In the genomic region with DNA sequence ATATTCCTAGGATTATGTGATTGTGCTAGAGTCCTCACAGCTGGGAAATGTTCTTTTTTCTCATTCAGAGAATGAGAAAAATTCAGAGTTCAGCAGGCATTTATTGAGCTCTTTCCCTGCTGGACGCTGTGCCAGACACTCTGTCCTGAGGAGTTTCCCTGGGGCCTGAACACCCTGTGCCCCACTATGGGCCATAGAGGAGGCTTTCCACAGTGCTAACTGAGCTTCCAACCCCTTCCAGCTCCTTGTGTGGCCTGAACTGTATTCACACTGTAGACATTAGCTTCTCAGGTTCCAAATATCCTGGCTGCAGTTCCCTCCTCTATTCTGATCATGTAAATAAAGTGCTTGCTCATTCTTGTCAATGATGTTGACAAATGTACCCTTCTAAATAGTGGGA, we compare ENCODE assay signal across 13 cellular contexts. TPM values are rescaled to one million over a fixed set of nuclear protein-coding genes. Genes with fewer than 3 reads are reported as not detected.
A peak's percentile ranks its signal among the peaks of the same experiment; 100 is the strongest.
DNase-seq lines count a peak whose midpoint lies in the region; ATAC-seq and TF ChIP-seq lines count a peak whose summit lies in the region.
"Had no signal": no experiment of that assay in that cellular context is flagged by ENCODE, and none has a peak within 500 bp of the region (broad histone marks: within the 10 kb centered on the region; RNA-seq: fewer than 3 reads in every experiment).

No MANE protein-coding gene starts in this region.

- H3K27me3 ChIP-seq in adrenal gland (no peaks in the 10 kb centered on the region), right lobe of liver (no peaks in the 10 kb centered on the region), thoracic aorta (replicated peaks; ENCODE audit: insufficient read depth) (no peaks in the 10 kb centered on the region)

- H3K9me3 ChIP-seq in adrenal gland (replicated peaks in 1 of 3), result no peaks in the 10 kb centered on the region
- H3K9me3 ChIP-seq in right lobe of liver, result no peaks in the 10 kb centered on the region
- no peaks in the 10 kb centered on the region for H3K9me3 ChIP-seq in thoracic aorta

- WGBS in adrenal gland, 4 donors, result 23 to 53% (median 43%) methylated on average over 1 of the region's 1 CpG
- 38% methylated on average over 1 of the region's 1 CpG for whole genome bisulfite sequencing in right lobe of liver (ENCODE audit: insufficient coverage, low coverage, low lambda C conversion rate, missing lambda C conversion rate)

- peak; percentile 19 for DNase-seq in NCI-H2107 treated with DMSO at 0.1 percent for 48 hours (lab: John Stamatoyannopoulos, UW; ENCODE audit: unreplicated experiment)
- DNase-seq in NCI-H2107 (lab: John Stamatoyannopoulos, UW), result no peak
- peak in 1 of 7 donors; percentile 54 for DNase-seq in adrenal gland
- no peak for DNase-seq in right lobe of liver
- no peak for DNase-seq in thoracic aorta (ENCODE audit: low spot score)
- no peak for DNase-seq in NOMO-1 treated with DMSO at 0.1 percent for 48 hours (lab: John Stamatoyannopoulos, UW; ENCODE audit: unreplicated experiment)
- DNase-seq in dedifferentiated amniotic fluid mesenchymal stem cell (ENCODE audit: extremely low spot score), result no peak
- DNase-seq: activated CD8-positive, alpha-beta T cell treated with anti-CD3 and anti-CD28 coated beads, Interleukin-2, amount 10 ng/mL, durations not matched to agents 7 days and 5 days; CD4-positive, alpha-beta T cell; NCI-H187 had no signal

- no peak overlapping the region for H3K4me3 ChIP-seq in adrenal gland
- H3K4me3 ChIP-seq in right lobe of liver, result no peak overlapping the region
- H3K4me3 ChIP-seq in thoracic aorta, result no peak overlapping the region
- H3K4me3 ChIP-seq: GM12878, SK-N-MC had no signal

- intact Hi-C loops in adrenal gland (cut with DNase I) (no loop called here), right lobe of liver (cut with DNase I) (no loop called here)

- peaks cover 0 to 4% of the 10 kb centered on the region in 2 donors for H3K36me3 ChIP-seq in adrenal gland (replicated peaks in 1 of 2)
- no peaks in the 10 kb centered on the region for H3K36me3 ChIP-seq in right lobe of liver
- H3K36me3 ChIP-seq in thoracic aorta, result no peaks in the 10 kb centered on the region

- TF ChIP-seq CTCF in adrenal gland (IDR thresholded peaks at IDR 0.05), result no peak
- no peak for TF ChIP-seq CTCF in right lobe of liver (IDR thresholded peaks at IDR 0.05)
- TF ChIP-seq CTCF in thoracic aorta (IDR thresholded peaks at IDR 0.05), result no peak

- peak in 3 of 4 donors; percentile 1 to 15 (median 2) for ATAC-seq in right lobe of liver
- ATAC-seq in thoracic aorta (ENCODE audit: insufficient number of reproducible peaks, low FRiP score, low read depth), result no peak
- ATAC-seq in GM18909 (IDR thresholded peaks at IDR 0.05; ENCODE audit: poor library complexity, unreplicated experiment), result no peak
- ATAC-seq: activated CD8-positive, alpha-beta T cell treated with anti-CD3 and anti-CD28 coated beads, Interleukin-2, amount 10 ng/mL, durations not matched to agents 7 days and 5 days; GM12878 had no signal

- H3K4me1 ChIP-seq in adrenal gland (replicated peaks in 1 of 2) (peaks cover 60 to 87% of the 10 kb centered on the region in 2 donors), right lobe of liver (peaks cover 0 to 85% (median 39%) of the 10 kb centered on the region in 4 donors), thoracic aorta (ENCODE audit: control insufficient read depth in 1 of 2, low read depth in 2 of 2) (peaks cover 59 to 100% of the 10 kb centered on the region in 2 donors)

- peak in 1 of 2 donors; percentile 42 for TF ChIP-seq POLR2A in adrenal gland (IDR thresholded peaks at IDR 0.05)
- no peak for TF ChIP-seq POLR2A in right lobe of liver (IDR thresholded peaks at IDR 0.05)

- peak overlapping the region in 4 of 5 donors; percentile 5 to 93 (median 42) for H3K27ac ChIP-seq in adrenal gland
- H3K27ac ChIP-seq in right lobe of liver, result peak overlapping the region; percentile 64 to 94 (median 94)
- H3K27ac ChIP-seq in thoracic aorta, result peak overlapping the region; percentile 40 to 100
- H3K27ac ChIP-seq: SK-N-MC had no signal

RNA-seq across cellular contexts. Expression of a gene that starts 10.0 kb away (rescaled TPM):
- total RNA-seq in adrenal gland (100 to 1,000 TPM; 116 to 316 (median 173) TPM), right lobe of liver (100 to 1,000 TPM; 136 to 392 (median 315) TPM), thoracic aorta (100 to 1,000 TPM; 177 to 283 TPM)
- polyA plus RNA-seq in adrenal gland, result 10 to 100 TPM in 1 of 3 donors, 1 to 10 TPM in 2; 5.6 to 71.0 (median 9.7) TPM

Comparison
In these comparisons a context has a peak if more than half of its experiments do, and no peak if none do; other contexts are left out.
1. H3K27ac ChIP-seq: peak in every context shown above with its lines; median percentile 94 in right lobe of liver; 70 in thoracic aorta; 42 in adrenal gland.
2. ATAC-seq: peak in right lobe of liver (3 of 4); none in thoracic aorta (single experiment) and GM18909 (single experiment).